Comparison of ENCODE assay signal across 32 cellular contexts in the genomic region with DNA sequence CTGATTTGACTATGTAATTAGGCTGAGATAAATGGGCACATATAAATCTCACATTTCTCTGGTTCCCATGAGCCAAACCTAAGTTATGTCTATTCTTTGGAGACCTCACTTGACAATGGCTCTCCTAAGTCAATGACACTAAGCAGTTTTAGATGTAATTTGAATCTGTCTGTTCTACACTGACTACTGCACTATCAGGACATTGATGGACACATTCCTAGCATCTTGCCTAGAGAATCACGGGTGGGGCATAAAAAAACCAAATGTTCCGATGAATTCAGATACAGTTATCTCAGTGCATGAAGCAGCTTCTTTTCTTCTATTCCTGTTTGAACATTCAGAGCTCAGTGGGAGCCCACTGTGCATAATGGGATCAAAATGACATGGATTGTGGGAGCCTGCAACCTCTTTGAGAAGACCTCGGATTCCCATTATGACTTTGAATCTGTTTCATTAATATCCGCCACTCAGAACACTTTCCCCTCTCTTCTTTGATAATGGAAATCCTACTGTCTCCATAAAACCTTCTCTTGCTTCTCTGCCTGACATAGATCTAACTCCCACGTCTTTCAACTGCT.
"Had no signal": no experiment of that assay in that cellular context is flagged by ENCODE, and none has a peak within 500 bp of the region (broad histone marks: within the 10 kb centered on the region; RNA-seq: fewer than 3 reads in every experiment).

No MANE protein-coding gene starts in this region.

- H3K27me3 Mint-ChIP-seq: activated B cell treated with CpG ODN at 0.5 μM for 24 hours; activated CD8-positive, alpha-beta T cell treated with anti-CD3 and anti-CD28 coated beads for 36 hours; activated naive CD8-positive, alpha-beta T cell; activated T-helper 17 cell treated with anti-CD3 and anti-CD28 coated beads, Interleukin-2, amount 50 U/mL, for 72 hours; central memory CD8-positive, alpha-beta T cell; dendritic cell treated with granulocyte-macrophage colony-stimulating factor and Interleukin-4, amounts not matched to agents 40 ng/mL and 50 ng/mL, for 4 days; T-helper 17 cell had no signal

- H3K36me3 ChIP-seq: brain microvascular endothelial cell, esophagus muscularis mucosa, gastrocnemius medialis, heart left ventricle, WERI-Rb-1 had no signal

- H3K4me1 Mint-ChIP-seq: activated B cell treated with CpG ODN at 0.5 μM for 24 hours; activated T-helper 17 cell treated with anti-CD3 and anti-CD28 coated beads, Interleukin-2, amount 50 U/mL, for 72 hours; central memory CD8-positive, alpha-beta T cell; T-helper 17 cell had no signal

- H3K36me3 Mint-ChIP-seq: activated naive CD8-positive, alpha-beta T cell had no signal

- H3K27me3 ChIP-seq: brain microvascular endothelial cell, esophagus muscularis mucosa, foreskin keratinocyte, gastrocnemius medialis, heart left ventricle had no signal

- H3K27ac Mint-ChIP-seq: activated B cell treated with CpG ODN at 0.5 μM for 24 hours; activated CD8-positive, alpha-beta T cell treated with anti-CD3 and anti-CD28 coated beads for 36 hours; activated naive CD8-positive, alpha-beta T cell; activated T-helper 17 cell treated with anti-CD3 and anti-CD28 coated beads, Interleukin-2, amount 50 U/mL, for 72 hours; dendritic cell treated with granulocyte-macrophage colony-stimulating factor and Interleukin-4, amounts not matched to agents 40 ng/mL and 50 ng/mL, for 4 days; T-helper 17 cell; T-helper 2 cell treated with Interferon-gamma antibody and Interleukin-4, amounts not matched to agents 5 μg/mL and 100 μg/mL, for 36 hours had no signal

- H3K4me3 Mint-ChIP-seq: activated B cell treated with CpG ODN at 0.5 μM for 24 hours; activated CD8-positive, alpha-beta T cell treated with anti-CD3 and anti-CD28 coated beads for 36 hours; activated naive CD8-positive, alpha-beta T cell; activated T-cell treated with anti-CD3 and anti-CD28 coated beads, Interleukin-2, amount 50 U/mL, for 4 hours; activated T-helper 17 cell treated with anti-CD3 and anti-CD28 coated beads, Interleukin-2, amount 50 U/mL, for 72 hours; central memory CD8-positive, alpha-beta T cell; dendritic cell treated with granulocyte-macrophage colony-stimulating factor and Interleukin-4, amounts not matched to agents 40 ng/mL and 50 ng/mL, for 4 days; T-helper 17 cell; T-helper 2 cell treated with Interferon-gamma antibody and Interleukin-4, amounts not matched to agents 5 μg/mL and 100 μg/mL, for 36 hours had no signal

- H3K9me3 ChIP-seq: esophagus muscularis mucosa, gastrocnemius medialis, heart left ventricle had no signal

- H3K4me3 ChIP-seq: coronary artery, dorsolateral prefrontal cortex, esophagus muscularis mucosa, gastrocnemius medialis, heart left ventricle had no signal

- DNase-seq: activated B cell treated with CpG ODN at 0.5 μM for 24 hours; activated CD4-positive, alpha-beta T cell treated with anti-CD3 and anti-CD28 coated beads for 48 hours; activated CD4-positive, alpha-beta T cell treated with anti-CD3 and anti-CD28 coated beads, Interleukin-2, amount 50 U/mL, for 1 hour; activated CD4-positive, alpha-beta T cell treated with anti-CD3 and anti-CD28 coated beads, Interleukin-2, amount 50 U/mL, for 48 hours; activated CD8-positive, alpha-beta memory T cell treated with anti-CD3 and anti-CD28 coated beads for 24 hours; activated CD8-positive, alpha-beta T cell treated with anti-CD3 and anti-CD28 coated beads for 36 hours; activated effector memory CD4-positive, alpha-beta T cell treated with Interleukin-2 at 50 U/mL for 16 hours; activated gamma-delta T cell treated with Interleukin-2 at 50 U/mL for 16 hours; activated naive CD4-positive, alpha-beta T cell treated with anti-CD3 and anti-CD28 coated beads, Interleukin-2, amount 50 U/mL, for 16 hours; activated naive CD4-positive, alpha-beta T cell treated with Interleukin-2 at 50 U/mL for 16 hours; activated T-cell treated with anti-CD3 and anti-CD28 coated beads, Interleukin-2, amount 50 U/mL, for 4 hours; amniotic stem cell; anterior cingulate cortex; brain microvascular endothelial cell; dorsolateral prefrontal cortex; effector memory CD4-positive, alpha-beta T cell; erythroblast; foreskin keratinocyte; gastrocnemius medialis; glutamatergic neuron; heart left ventricle; T-helper 17 cell; T1000; WERI-Rb-1 had no signal

- H3K4me1 ChIP-seq: foreskin keratinocyte, gastrocnemius medialis had no signal

- H3K27ac ChIP-seq: brain microvascular endothelial cell, coronary artery, dorsolateral prefrontal cortex, esophagus muscularis mucosa, foreskin keratinocyte, gastrocnemius medialis, heart left ventricle, WERI-Rb-1 had no signal

- H3K9me3 Mint-ChIP-seq: activated B cell treated with CpG ODN at 0.5 μM for 24 hours; activated CD8-positive, alpha-beta T cell treated with anti-CD3 and anti-CD28 coated beads for 36 hours; activated T-cell treated with anti-CD3 and anti-CD28 coated beads, Interleukin-2, amount 50 U/mL, for 4 hours; activated T-helper 17 cell treated with anti-CD3 and anti-CD28 coated beads, Interleukin-2, amount 50 U/mL, for 72 hours; dendritic cell treated with granulocyte-macrophage colony-stimulating factor and Interleukin-4, amounts not matched to agents 40 ng/mL and 50 ng/mL, for 4 days; T-helper 2 cell treated with Interferon-gamma antibody and Interleukin-4, amounts not matched to agents 5 μg/mL and 100 μg/mL, for 36 hours had no signal

- ATAC-seq: activated CD4-positive, CD25-positive, alpha-beta regulatory T cell treated with anti-CD3 and anti-CD28 coated beads, Interleukin-2, amount 50 U/mL, for 24 hours; activated CD8-positive, alpha-beta T cell treated with anti-CD3 and anti-CD28 coated beads for 36 hours; activated T-cell treated with anti-CD3 and anti-CD28 coated beads, Interleukin-2, amount 50 U/mL, for 4 hours; activated T-helper 17 cell treated with anti-CD3 and anti-CD28 coated beads, Interleukin-2, amount 50 U/mL, for 72 hours; foreskin keratinocyte; gastrocnemius medialis; heart left ventricle; T-helper 17 cell had no signal
